In the genomic region with DNA sequence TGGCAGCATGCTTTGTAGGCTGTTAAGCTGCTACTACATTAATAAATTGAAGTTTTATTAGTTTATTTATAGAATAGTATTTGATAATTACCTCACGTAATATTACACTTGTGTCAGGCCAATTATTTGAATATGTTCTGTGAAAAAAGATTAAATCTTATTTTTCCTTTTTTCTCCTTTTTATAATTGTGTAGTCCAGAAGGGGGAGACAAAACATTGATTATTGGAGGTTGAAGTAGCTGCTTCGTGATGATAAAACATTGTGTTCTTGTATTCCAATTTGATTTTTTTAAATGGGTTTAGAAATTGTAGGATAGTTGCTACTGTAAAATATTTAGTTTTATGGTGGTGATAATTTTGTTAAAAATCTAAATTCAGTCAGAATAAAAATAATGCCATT, we compare ENCODE assay signal across 10 cellular contexts.
DNase-seq lines count a peak whose midpoint lies in the region; ATAC-seq, FAIRE-seq and TF ChIP-seq lines count a peak whose summit lies in the region.
"Had no signal": no experiment of that assay in that cellular context is flagged by ENCODE, and none has a peak within 500 bp of the region (broad histone marks: within the 10 kb centered on the region; RNA-seq: fewer than 3 reads in every experiment).

No MANE protein-coding gene starts in this region.

- peak; percentile 33 for TF ChIP-seq CTCF in GM12873 (IDR thresholded peaks at IDR 0.05; ENCODE audit: insufficient read depth, low read depth, low read length, missing control alignments)
- peak; percentile 30; the same call in 1 of the 2 replicates for TF ChIP-seq CTCF in RWPE1 (conservative IDR thresholded peaks at IDR 0.05; ENCODE audit: low read depth)

- FAIRE-seq in frontal cortex (lab: Jason Lieb, UNC) = peak; percentile 87
- no peak for FAIRE-seq in H54 (lab: Jason Lieb, UNC)

- no peaks in the 10 kb centered on the region for H3K27me3 Mint-ChIP-seq in activated naive CD8-positive, alpha-beta T cell treated with anti-CD3 and anti-CD28 coated beads, Interleukin-2, amount 50 U/mL, for 24 hours

- CTCF ChIA-PET in RWPE1 (lab: Yijun Ruan, JAX) = no interaction called here

- no peak for ATAC-seq in activated CD4-positive, CD25-positive, alpha-beta regulatory T cell treated with anti-CD3 and anti-CD28 coated beads, Interleukin-2, amount 50 U/mL, for 24 hours
- ATAC-seq in activated naive CD8-positive, alpha-beta T cell treated with anti-CD3 and anti-CD28 coated beads, Interleukin-2, amount 50 U/mL, for 24 hours = no peak

- no peak overlapping the region for H3K27ac Mint-ChIP-seq in activated naive CD8-positive, alpha-beta T cell treated with anti-CD3 and anti-CD28 coated beads, Interleukin-2, amount 50 U/mL, for 24 hours

- no peak overlapping the region for H3K4me3 Mint-ChIP-seq in activated naive CD8-positive, alpha-beta T cell treated with anti-CD3 and anti-CD28 coated beads, Interleukin-2, amount 50 U/mL, for 24 hours

- no peak overlapping the region for H3K27ac ChIP-seq in RWPE1
- H3K27ac ChIP-seq: epithelial cell of prostate, WERI-Rb-1 had no signal

- no peak for TF ChIP-seq POLR2A in H54 (IDR thresholded peaks at IDR 0.05; ENCODE audit: low read depth, low read length)

- DNase-seq in AG08395 (ENCODE audit: low spot score) (peak; percentile 16), RWPE1 (ENCODE audit: low spot score) (peak; percentile 1), frontal cortex (ENCODE audit: low spot score in 2 of 2) (no peak), MG63 (no peak), H54 (ENCODE audit: insufficient read length, low spot score) (no peak)
- no peak for DNase-seq in activated naive CD8-positive, alpha-beta T cell treated with anti-CD3 and anti-CD28 coated beads, Interleukin-2, amount 50 U/mL, for 24 hours
- DNase-seq: WERI-Rb-1 had no signal

- no peaks in the 10 kb centered on the region for H3K27me3 ChIP-seq in MG63

- no peak overlapping the region for H3K4me3 ChIP-seq in MG63

- H3K9me3 ChIP-seq in MG63 = no peaks in the 10 kb centered on the region

- no peaks in the 10 kb centered on the region for H3K36me3 ChIP-seq in MG63
- H3K36me3 ChIP-seq: WERI-Rb-1 had no signal

- POLR2A ChIA-PET in RWPE1 (lab: Yijun Ruan, JAX; ENCODE audit: low non-redundant PET) = no interaction called here

- no peaks in the 10 kb centered on the region for H3K9me3 Mint-ChIP-seq in activated naive CD8-positive, alpha-beta T cell treated with anti-CD3 and anti-CD28 coated beads, Interleukin-2, amount 50 U/mL, for 24 hours

- H3K36me3 Mint-ChIP-seq in activated naive CD8-positive, alpha-beta T cell treated with anti-CD3 and anti-CD28 coated beads, Interleukin-2, amount 50 U/mL, for 24 hours (ENCODE audit: low read depth) = no peaks in the 10 kb centered on the region

- no peaks in the 10 kb centered on the region for H3K4me1 Mint-ChIP-seq in activated naive CD8-positive, alpha-beta T cell treated with anti-CD3 and anti-CD28 coated beads, Interleukin-2, amount 50 U/mL, for 24 hours

Comparison
In these comparisons a context has a peak if more than half of its experiments do, and no peak if none do; other contexts are left out.
1. DNase-seq: peak in AG08395 (single experiment) and RWPE1 (single experiment); none in frontal cortex (0 of 2), MG63 (single experiment), H54 (single experiment) and activated naive CD8-positive, alpha-beta T cell treated with anti-CD3 and anti-CD28 coated beads, Interleukin-2, amount 50 U/mL, for 24 hours (single experiment).